1 cellular context compared by ENCODE assay signal in genomic region chrX:119391279-119391678, GRCh38.
TF ChIP-seq lines count a peak whose summit lies in the region.

No MANE protein-coding gene starts in this region.

TF ChIP-seq in HCT116, 20 proteins besides CTCF, POLR2A, EP300 and RAD21 (continued from another document):
- TF ChIP-seq REST (IDR thresholded peaks at IDR 0.05; ENCODE audit: low read depth) = no peak
- TF ChIP-seq JUND (IDR thresholded peaks at IDR 0.05) = no peak
- no peak for TF ChIP-seq ZFX (IDR thresholded peaks at IDR 0.05)
TF ChIP-seq in HCT116: peak in this region for 0.
